ENCODE assay signal across 8 cellular contexts in the genomic region with DNA sequence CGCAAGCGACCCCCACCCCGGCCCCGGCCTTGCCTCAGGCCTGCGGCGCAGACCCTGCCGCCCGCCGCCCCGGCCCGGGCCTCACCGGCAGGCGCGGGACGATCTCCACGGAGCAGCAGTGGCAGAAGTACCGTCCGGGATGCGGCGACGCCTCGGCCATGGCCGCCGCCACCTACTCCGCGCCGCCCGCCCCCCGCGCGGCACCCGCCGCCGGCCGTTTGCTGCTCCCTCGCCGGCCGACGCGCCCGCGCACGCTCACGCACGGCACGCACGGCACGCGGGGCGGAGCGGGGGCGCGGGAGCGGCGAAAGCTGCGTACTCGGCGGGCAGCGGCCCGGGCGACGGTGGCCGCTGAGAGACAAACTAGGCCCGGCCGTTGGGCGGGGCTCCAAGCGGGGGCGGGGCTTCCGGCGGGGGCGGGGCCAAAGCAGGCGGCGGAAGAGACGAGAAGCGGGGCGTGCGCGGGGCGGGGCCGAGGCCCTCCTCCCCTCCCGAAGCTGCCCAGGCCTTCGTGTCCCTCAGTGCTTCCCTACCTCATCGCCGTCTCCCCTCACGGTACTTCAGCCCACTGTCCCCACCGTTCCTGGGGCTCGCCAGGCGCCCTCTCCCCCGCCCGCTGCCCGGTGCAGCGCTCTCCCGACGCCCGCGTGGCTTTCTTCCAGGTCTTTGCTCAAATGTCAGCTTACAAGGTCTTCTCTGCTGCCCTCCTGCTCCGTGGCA. TPM values are rescaled to one million over a fixed set of nuclear protein-coding genes. Genes with fewer than 3 reads are reported as not detected.
DNase-seq lines count a peak whose midpoint lies in the region; ATAC-seq and TF ChIP-seq lines count a peak whose summit lies in the region.

A gene (minus strand): TSS at position 253 of the 720 bp plus-strand sequence. CDS start 93 bp downstream, at position 160.

- ATAC-seq in omental fat pad (ENCODE audit: low FRiP score) = peak; percentile 73

- POLR2A ChIA-PET in HEK293 (lab: Yijun Ruan, JAX) = interaction anchor here (0.5 to 1.5 kb wide), 12 partner anchors 8 to 1805 kb away, joined by 3 to 8 read pairs (median 4); a partner anchor contains a TSS

- no peak for TF ChIP-seq EP300 in suprapubic skin (IDR thresholded peaks at IDR 0.05)

- H3K27ac ChIP-seq in HEK293 (ENCODE audit: extremely low read depth, low read depth, low read length) (peak within 1 kb of the TSS; percentile 94), suprapubic skin (peak within 1 kb of the TSS; percentile 96)

- H3K4me3 Mint-ChIP-seq in activated naive CD4-positive, alpha-beta T cell treated with anti-CD3 and anti-CD28 coated beads, Interleukin-2, amount 50 U/mL, for 24 hours = peak within 1 kb of the TSS; percentile 97

- no peaks in the 10 kb centered on the region for H3K9me3 Mint-ChIP-seq in activated naive CD4-positive, alpha-beta T cell treated with anti-CD3 and anti-CD28 coated beads, Interleukin-2, amount 50 U/mL, for 24 hours

- no peaks in the 10 kb centered on the region for H3K27me3 Mint-ChIP-seq in activated naive CD4-positive, alpha-beta T cell treated with anti-CD3 and anti-CD28 coated beads, Interleukin-2, amount 50 U/mL, for 24 hours

- CTCF ChIA-PET in HEK293 (lab: Yijun Ruan, JAX) = interaction anchor here (0.7 to 1.5 kb wide), 6 partner anchors 71 to 109 kb away, joined by 3 to 9 read pairs (median 3); no protein-coding TSS in a partner anchor

- no peaks in the 10 kb centered on the region for H3K27me3 ChIP-seq in suprapubic skin

- peak; percentile 93 for DNase-seq in ELR (ENCODE audit: low read depth)
- DNase-seq in NCI-H1092 (lab: John Stamatoyannopoulos, UW) = peak; percentile 91
- DNase-seq in SKM-1 (lab: John Stamatoyannopoulos, UW; ENCODE audit: unreplicated experiment) = peak; percentile 97
- no peak for DNase-seq in glomerular endothelial cell (ENCODE audit: extremely low read depth, low read depth, low spot score)
- peak; percentile 82 for DNase-seq in omental fat pad (ENCODE audit: low spot score)
- DNase-seq in suprapubic skin (ENCODE audit: low spot score in 2 of 2) = peak; percentile 95 to 96

- no peaks in the 10 kb centered on the region for H3K36me3 Mint-ChIP-seq in activated naive CD4-positive, alpha-beta T cell treated with anti-CD3 and anti-CD28 coated beads, Interleukin-2, amount 50 U/mL, for 24 hours

- peaks cover 9% of the 10 kb centered on the region for H3K4me1 ChIP-seq in HEK293 (ENCODE audit: control insufficient read depth, insufficient read depth, low read length)
- H3K4me1 ChIP-seq in suprapubic skin = peaks cover 60% of the 10 kb centered on the region

- H3K9me3 ChIP-seq in HEK293 (ENCODE audit: control insufficient read depth, insufficient read depth, low read depth, low read length) = no peaks in the 10 kb centered on the region
- no peaks in the 10 kb centered on the region for H3K9me3 ChIP-seq in suprapubic skin

- TF ChIP-seq POLR2A in suprapubic skin (IDR thresholded peaks at IDR 0.05) = peak in 1 of 2 donors; percentile 57

- peaks cover 32% of the 10 kb centered on the region for H3K4me1 Mint-ChIP-seq in activated naive CD4-positive, alpha-beta T cell treated with anti-CD3 and anti-CD28 coated beads, Interleukin-2, amount 50 U/mL, for 24 hours

- H3K27ac Mint-ChIP-seq in activated naive CD4-positive, alpha-beta T cell treated with anti-CD3 and anti-CD28 coated beads, Interleukin-2, amount 50 U/mL, for 24 hours = peak within 1 kb of the TSS; percentile 93

- H3K36me3 ChIP-seq in HEK293 (ENCODE audit: control insufficient read depth in 2 of 2, insufficient read depth in 1 of 2, low read length in 2 of 2) = peaks cover 0 to 27% of the 10 kb centered on the region in 2 experiments; a peak in 1 of 3 replicates
- no peaks in the 10 kb centered on the region for H3K36me3 ChIP-seq in suprapubic skin

- H3K4me3 ChIP-seq in HEK293 (ENCODE audit: low read depth, low read length) (peak within 1 kb of the TSS; percentile 86), suprapubic skin (peak within 1 kb of the TSS; percentile 96)

- TF ChIP-seq CTCF in HEK293 (tag by site-specific recombination; IDR thresholded peaks at IDR 0.05) = no peak
- no peak for TF ChIP-seq CTCF in omental fat pad (IDR thresholded peaks at IDR 0.05)
- no peak for TF ChIP-seq CTCF in suprapubic skin (IDR thresholded peaks at IDR 0.05)

- WGBS in suprapubic skin = 0% methylated on average over 41 of the region's 97 CpGs

TF ChIP-seq in HEK293, 187 proteins besides CTCF, POLR2A, EP300 and RAD21 (continues in another document):
- TF ChIP-seq ZIC2 (tag by site-specific recombination; IDR thresholded peaks at IDR 0.05) (no peak), ZNF174 (tag by site-specific recombination; IDR thresholded peaks at IDR 0.05) (no peak), ZNF292 (tag by site-specific recombination; IDR thresholded peaks at IDR 0.05; ENCODE audit: borderline replicate concordance, low read depth) (no peak), ZNF660 (tag by site-specific recombination; IDR thresholded peaks at IDR 0.05) (no peak), ZXDB (tag by site-specific recombination; IDR thresholded peaks at IDR 0.05) (0 out of 2 replicates have a peak, but pooled peaks have one; percentile 27), ZNF707 (tag by site-specific recombination; IDR thresholded peaks at IDR 0.05) (no peak), KLF7 (tag by site-specific recombination; IDR thresholded peaks at IDR 0.05; ENCODE audit: borderline replicate concordance) (0 out of 2 replicates have a peak, but pooled peaks have one; percentile 44), FEZF1 (tag by site-specific recombination; IDR thresholded peaks at IDR 0.05) (no peak), ZNF423 (tag by site-specific recombination; IDR thresholded peaks at IDR 0.05) (no peak), ZNF529 (tag by site-specific recombination; IDR thresholded peaks at IDR 0.05; ENCODE audit: insufficient replicate concordance) (no peak), ZFP3 (tag by site-specific recombination; IDR thresholded peaks at IDR 0.05; ENCODE audit: low read depth) (no peak), ZFP37 (tag by site-specific recombination; IDR thresholded peaks at IDR 0.05) (no peak), ZNF555 (tag by site-specific recombination; conservative IDR thresholded peaks at IDR 0.05) (no peak), ZBTB20 (tag by site-specific recombination; IDR thresholded peaks at IDR 0.05) (no peak)
- TF ChIP-seq, protein P1, sequence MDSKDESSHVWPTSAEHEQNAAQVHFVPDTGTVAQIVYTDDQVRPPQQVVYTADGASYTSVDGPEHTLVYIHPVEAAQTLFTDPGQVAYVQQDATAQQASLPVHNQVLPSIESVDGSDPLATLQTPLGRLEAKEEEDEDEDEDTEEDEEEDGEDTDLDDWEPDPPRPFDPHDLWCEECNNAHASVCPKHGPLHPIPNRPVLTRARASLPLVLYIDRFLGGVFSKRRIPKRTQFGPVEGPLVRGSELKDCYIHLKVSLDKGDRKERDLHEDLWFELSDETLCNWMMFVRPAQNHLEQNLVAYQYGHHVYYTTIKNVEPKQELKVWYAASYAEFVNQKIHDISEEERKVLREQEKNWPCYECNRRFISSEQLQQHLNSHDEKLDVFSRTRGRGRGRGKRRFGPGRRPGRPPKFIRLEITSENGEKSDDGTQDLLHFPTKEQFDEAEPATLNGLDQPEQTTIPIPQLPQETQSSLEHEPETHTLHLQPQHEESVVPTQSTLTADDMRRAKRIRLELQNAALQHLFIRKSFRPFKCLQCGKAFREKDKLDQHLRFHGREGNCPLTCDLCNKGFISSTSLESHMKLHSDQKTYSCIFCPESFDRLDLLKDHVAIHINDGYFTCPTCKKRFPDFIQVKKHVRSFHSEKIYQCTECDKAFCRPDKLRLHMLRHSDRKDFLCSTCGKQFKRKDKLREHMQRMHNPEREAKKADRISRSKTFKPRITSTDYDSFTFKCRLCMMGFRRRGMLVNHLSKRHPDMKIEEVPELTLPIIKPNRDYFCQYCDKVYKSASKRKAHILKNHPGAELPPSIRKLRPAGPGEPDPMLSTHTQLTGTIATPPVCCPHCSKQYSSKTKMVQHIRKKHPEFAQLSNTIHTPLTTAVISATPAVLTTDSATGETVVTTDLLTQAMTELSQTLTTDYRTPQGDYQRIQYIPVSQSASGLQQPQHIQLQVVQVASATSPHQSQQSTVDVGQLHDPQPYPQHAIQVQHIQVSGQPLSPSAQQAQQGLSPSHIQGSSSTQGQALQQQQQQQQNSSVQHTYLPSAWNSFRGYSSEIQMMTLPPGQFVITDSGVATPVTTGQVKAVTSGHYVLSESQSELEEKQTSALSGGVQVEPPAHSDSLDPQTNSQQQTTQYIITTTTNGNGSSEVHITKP (tag by site-specific recombination; IDR thresholded peaks at IDR 0.05) = no peak
- TF ChIP-seq, protein P2, sequence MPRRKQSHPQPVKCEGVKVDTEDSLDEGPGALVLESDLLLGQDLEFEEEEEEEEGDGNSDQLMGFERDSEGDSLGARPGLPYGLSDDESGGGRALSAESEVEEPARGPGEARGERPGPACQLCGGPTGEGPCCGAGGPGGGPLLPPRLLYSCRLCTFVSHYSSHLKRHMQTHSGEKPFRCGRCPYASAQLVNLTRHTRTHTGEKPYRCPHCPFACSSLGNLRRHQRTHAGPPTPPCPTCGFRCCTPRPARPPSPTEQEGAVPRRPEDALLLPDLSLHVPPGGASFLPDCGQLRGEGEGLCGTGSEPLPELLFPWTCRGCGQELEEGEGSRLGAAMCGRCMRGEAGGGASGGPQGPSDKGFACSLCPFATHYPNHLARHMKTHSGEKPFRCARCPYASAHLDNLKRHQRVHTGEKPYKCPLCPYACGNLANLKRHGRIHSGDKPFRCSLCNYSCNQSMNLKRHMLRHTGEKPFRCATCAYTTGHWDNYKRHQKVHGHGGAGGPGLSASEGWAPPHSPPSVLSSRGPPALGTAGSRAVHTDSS (tag by site-specific recombination; IDR thresholded peaks at IDR 0.05) = no peak
- TF ChIP-seq, protein P3, sequence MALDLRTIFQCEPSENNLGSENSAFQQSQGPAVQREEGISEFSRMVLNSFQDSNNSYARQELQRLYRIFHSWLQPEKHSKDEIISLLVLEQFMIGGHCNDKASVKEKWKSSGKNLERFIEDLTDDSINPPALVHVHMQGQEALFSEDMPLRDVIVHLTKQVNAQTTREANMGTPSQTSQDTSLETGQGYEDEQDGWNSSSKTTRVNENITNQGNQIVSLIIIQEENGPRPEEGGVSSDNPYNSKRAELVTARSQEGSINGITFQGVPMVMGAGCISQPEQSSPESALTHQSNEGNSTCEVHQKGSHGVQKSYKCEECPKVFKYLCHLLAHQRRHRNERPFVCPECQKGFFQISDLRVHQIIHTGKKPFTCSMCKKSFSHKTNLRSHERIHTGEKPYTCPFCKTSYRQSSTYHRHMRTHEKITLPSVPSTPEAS (tag by site-specific recombination; IDR thresholded peaks at IDR 0.05) = no peak

RNA-seq across cellular contexts. Expression of the gene that starts here (rescaled TPM):
- total RNA-seq in glomerular endothelial cell (86.3 and 108 TPM in 2 replicates), omental fat pad (10 to 100 TPM; 40.1 to 87.7 (median 47.7) TPM), suprapubic skin (100 to 1,000 TPM in 3 of 4 donors, 10 to 100 TPM in 1; 96.0 to 118 (median 106) TPM)
